8 cellular contexts compared by ENCODE assay signal in the genomic region with DNA sequence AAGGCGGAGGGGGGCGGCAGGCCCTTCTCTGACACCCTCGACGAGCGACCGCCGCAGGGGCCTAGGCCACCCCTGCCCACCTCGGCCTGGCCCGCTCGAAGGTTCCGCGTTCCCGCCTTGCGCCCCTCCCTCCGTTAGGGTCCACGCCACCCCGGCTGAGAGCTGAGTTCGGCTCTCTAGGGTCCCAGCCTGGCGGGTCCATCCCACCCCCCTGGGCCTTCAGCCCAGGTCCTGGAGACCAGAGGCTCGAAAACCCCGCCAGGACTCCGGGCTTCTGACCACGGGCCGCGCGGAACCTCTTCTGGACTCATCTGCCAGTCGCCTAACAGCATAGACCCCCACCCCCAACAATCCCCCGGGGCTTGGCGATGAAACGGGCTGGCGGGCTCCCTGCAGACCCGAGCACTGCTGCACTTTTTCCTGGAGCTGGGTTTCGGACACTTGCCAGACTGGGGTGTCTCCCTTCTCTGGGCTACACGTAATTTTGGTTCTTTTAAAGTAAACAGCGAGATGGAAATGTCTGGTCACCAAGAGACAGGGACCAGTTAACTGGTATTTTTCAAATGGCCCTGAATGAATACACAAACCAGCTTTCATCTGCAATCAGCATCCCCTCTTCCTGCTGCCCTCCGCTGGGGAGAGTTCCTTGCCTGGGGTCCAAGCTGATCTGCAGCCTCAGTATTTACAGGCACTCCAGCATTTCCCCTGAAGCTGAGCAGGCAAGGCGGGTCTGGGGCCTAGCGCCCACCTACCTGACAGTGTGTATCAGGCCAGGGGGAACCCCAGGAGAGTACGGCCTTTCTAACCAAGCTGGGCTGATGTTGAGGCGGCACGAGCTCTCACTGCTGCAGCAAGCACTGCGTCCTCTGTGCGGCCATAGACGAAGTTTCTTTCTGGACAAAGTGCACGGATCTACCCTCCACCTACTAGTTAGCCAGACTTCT.
A peak's percentile ranks its signal among the peaks of the same experiment; 100 is the strongest.
DNase-seq lines count a peak whose midpoint lies in the region; ATAC-seq and TF ChIP-seq lines count a peak whose summit lies in the region.

No MANE protein-coding gene starts in this region.

- H3K79me2 ChIP-seq in OCI-LY1 (ENCODE audit: insufficient read depth, low read length) (no peaks in the 10 kb centered on the region), parathyroid adenoma (peaks cover 15% of the 10 kb centered on the region)

- no peak for ATAC-seq in HG02938 (IDR thresholded peaks at IDR 0.05; ENCODE audit: unreplicated experiment)
- ATAC-seq in HG02798 (IDR thresholded peaks at IDR 0.05; ENCODE audit: poor library complexity, unreplicated experiment): no peak

- H2AFZ ChIP-seq in OCI-LY1 (ENCODE audit: low read length) (no peak overlapping the region), parathyroid adenoma (peak overlapping the region; percentile 91)

- no peak for TF ChIP-seq CTCF in OCI-LY1 (IDR thresholded peaks at IDR 0.05; ENCODE audit: low read length)
- no peak for TF ChIP-seq CTCF in epithelial cell of esophagus (IDR thresholded peaks at IDR 0.05; ENCODE audit: insufficient read depth, low read depth, low read length, missing control alignments)
- no peak for TF ChIP-seq CTCF in parathyroid adenoma (IDR thresholded peaks at IDR 0.05)

- H3K9ac ChIP-seq in OCI-LY1 (ENCODE audit: low read length) (peak overlapping the region; percentile 32; the same call in 1 of the 2 replicates), parathyroid adenoma (no peak overlapping the region)

- H4K20me1 ChIP-seq in OCI-LY1 (ENCODE audit: insufficient read depth, low read length): no peaks in the 10 kb centered on the region

- H3K27me3 ChIP-seq in OCI-LY1 (ENCODE audit: insufficient read depth, low read length) (no peaks in the 10 kb centered on the region), parathyroid adenoma (ENCODE audit: control insufficient read depth, insufficient read depth, low read length) (no peaks in the 10 kb centered on the region)

- peak overlapping the region; percentile 80 for H3K4me3 ChIP-seq in OCI-LY1 (ENCODE audit: low read depth, low read length, poor library complexity, severe bottlenecking)
- H3K4me3 ChIP-seq in epithelial cell of esophagus (ENCODE audit: low read length): peak overlapping the region; percentile 63
- H3K4me3 ChIP-seq in parathyroid adenoma (ENCODE audit: low read depth, low read length): no peak overlapping the region

- peak overlapping the region; percentile 33 for H3K27ac ChIP-seq in OCI-LY1 (ENCODE audit: low read depth, low read length, poor library complexity, severe bottlenecking)
- H3K27ac ChIP-seq in parathyroid adenoma: peak overlapping the region; percentile 80

- H3K9me2 ChIP-seq in OCI-LY1 (ENCODE audit: low read depth, low read length): no peaks in the 10 kb centered on the region

- DNase-seq in COLO668 (lab: John Stamatoyannopoulos, UW; ENCODE audit: unreplicated experiment) (peak; percentile 16), epithelial cell of esophagus (ENCODE audit: low read depth) (no peak), putamen (ENCODE audit: low spot score) (no peak), NOMO-1 treated with dmso at 0.1 percent for 144 hours (lab: John Stamatoyannopoulos, UW; ENCODE audit: unreplicated experiment) (no peak)

- H3K36me3 ChIP-seq in OCI-LY1 (ENCODE audit: insufficient read depth, low read length): peaks cover 34% of the 10 kb centered on the region
- H3K36me3 ChIP-seq in parathyroid adenoma (ENCODE audit: control insufficient read depth, insufficient read depth, low read length): no peaks in the 10 kb centered on the region

- H3K4me2 ChIP-seq in OCI-LY1 (ENCODE audit: low read length) (peak overlapping the region; percentile 79), parathyroid adenoma (ENCODE audit: low read length) (peak overlapping the region; percentile 45)

- H3F3A ChIP-seq in OCI-LY1 (ENCODE audit: insufficient read depth, low read length): no peaks in the 10 kb centered on the region

- H3K4me1 ChIP-seq in OCI-LY1 (ENCODE audit: insufficient read depth, low read length, severe bottlenecking) (peaks cover 24% of the 10 kb centered on the region), parathyroid adenoma (peaks cover 9% of the 10 kb centered on the region)

- no peaks in the 10 kb centered on the region for H3K9me3 ChIP-seq in OCI-LY1 (ENCODE audit: low read length)
- no peaks in the 10 kb centered on the region for H3K9me3 ChIP-seq in parathyroid adenoma (ENCODE audit: control insufficient read depth, low read length)
